In the genomic region with DNA sequence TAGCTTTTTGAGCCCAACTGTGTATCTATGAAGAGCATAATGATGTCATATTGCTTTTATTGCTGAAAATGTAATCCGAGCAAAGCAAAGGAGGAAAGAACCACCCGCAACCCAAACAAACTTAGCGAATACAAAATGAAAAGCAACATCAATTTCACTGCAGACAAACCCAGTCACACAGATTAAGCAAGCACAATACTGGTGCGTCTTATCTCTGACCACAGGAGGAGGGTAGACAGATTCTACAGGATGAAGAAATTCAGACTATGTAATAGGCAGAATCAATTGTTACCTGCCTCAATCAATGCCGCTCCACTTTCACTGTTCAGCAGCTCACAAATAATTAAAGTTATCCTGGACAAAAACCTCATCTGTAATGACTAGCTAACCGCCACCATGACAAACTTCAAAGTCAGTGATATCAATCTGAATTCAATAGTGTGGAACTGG, we compare ENCODE assay signal across 29 cellular contexts.
"Had no signal": no experiment of that assay in that cellular context is flagged by ENCODE, and none has a peak within 500 bp of the region (broad histone marks: within the 10 kb centered on the region; RNA-seq: fewer than 3 reads in every experiment).

No MANE protein-coding gene starts in this region.

- H3K4me1 ChIP-seq: adrenal gland, ascending aorta, gastrocnemius medialis, heart left ventricle, psoas muscle, spleen, suprapubic skin, tibial artery had no signal

- H3K27ac Mint-ChIP-seq: activated naive CD4-positive, alpha-beta T cell treated with anti-CD3 and anti-CD28 coated beads for 36 hours; activated naive CD8-positive, alpha-beta T cell treated with anti-CD3 and anti-CD28 coated beads for 36 hours; activated T-helper 1 cell treated with anti-CD3 and anti-CD28 coated beads, Interleukin-12 subunit alpha, Interleukin-12 subunit beta, Interleukin-2, Interleukin-4 antibody, amounts not matched to agents 30 ng/mL and 10 ng/mL and 1 ng/mL, durations not matched to agents 14 hours and 24 hours and 36 hours; dendritic cell treated with granulocyte-macrophage colony-stimulating factor and Interleukin-4, amounts not matched to agents 40 ng/mL and 50 ng/mL, for 4 days; mesothelial cell of epicardium; naive B cell; nephron progenitor cell; T-helper 2 cell treated with Interferon-gamma antibody and Interleukin-4, amounts not matched to agents 5 μg/mL and 100 μg/mL, for 36 hours had no signal

- H3K36me3 ChIP-seq: adrenal gland, ascending aorta, gastrocnemius medialis, pancreas, tibial artery, WERI-Rb-1 had no signal

- H3K9me3 Mint-ChIP-seq: activated naive CD4-positive, alpha-beta T cell treated with anti-CD3 and anti-CD28 coated beads for 36 hours; activated naive CD8-positive, alpha-beta T cell treated with anti-CD3 and anti-CD28 coated beads for 36 hours; activated T-helper 1 cell treated with anti-CD3 and anti-CD28 coated beads, Interleukin-12 subunit alpha, Interleukin-12 subunit beta, Interleukin-2, Interleukin-4 antibody, amounts not matched to agents 30 ng/mL and 10 ng/mL and 1 ng/mL, durations not matched to agents 14 hours and 24 hours and 36 hours; dendritic cell treated with granulocyte-macrophage colony-stimulating factor and Interleukin-4, amounts not matched to agents 40 ng/mL and 50 ng/mL, for 4 days; mesothelial cell of epicardium; naive B cell; nephron progenitor cell; T-helper 2 cell treated with Interferon-gamma antibody and Interleukin-4, amounts not matched to agents 5 μg/mL and 100 μg/mL, for 36 hours had no signal

- H3K9me3 ChIP-seq: adrenal gland, ascending aorta, gastrocnemius medialis, heart left ventricle, pancreas, psoas muscle, spleen, suprapubic skin, tibial artery had no signal

- ATAC-seq: activated CD4-positive, CD25-positive, alpha-beta regulatory T cell treated with anti-CD3 and anti-CD28 coated beads, Interleukin-2, amount 50 U/mL, for 24 hours; gastrocnemius medialis; heart left ventricle; pancreas; psoas muscle had no signal

- H3K27ac ChIP-seq: adrenal gland, ascending aorta, gastrocnemius medialis, heart left ventricle, pancreas, psoas muscle, spleen, suprapubic skin, tibial artery, WERI-Rb-1 had no signal

- H3K27me3 Mint-ChIP-seq: activated naive CD8-positive, alpha-beta T cell treated with anti-CD3 and anti-CD28 coated beads for 36 hours; dendritic cell treated with granulocyte-macrophage colony-stimulating factor and Interleukin-4, amounts not matched to agents 40 ng/mL and 50 ng/mL, for 4 days; naive B cell had no signal

- H3K4me3 Mint-ChIP-seq: activated naive CD4-positive, alpha-beta T cell treated with anti-CD3 and anti-CD28 coated beads for 36 hours; activated naive CD8-positive, alpha-beta T cell treated with anti-CD3 and anti-CD28 coated beads for 36 hours; activated T-helper 1 cell treated with anti-CD3 and anti-CD28 coated beads, Interleukin-12 subunit alpha, Interleukin-12 subunit beta, Interleukin-2, Interleukin-4 antibody, amounts not matched to agents 30 ng/mL and 10 ng/mL and 1 ng/mL, durations not matched to agents 14 hours and 24 hours and 36 hours; dendritic cell treated with granulocyte-macrophage colony-stimulating factor and Interleukin-4, amounts not matched to agents 40 ng/mL and 50 ng/mL, for 4 days; mesothelial cell of epicardium; naive B cell; nephron progenitor cell; T-helper 2 cell treated with Interferon-gamma antibody and Interleukin-4, amounts not matched to agents 5 μg/mL and 100 μg/mL, for 36 hours had no signal

- H3K36me3 Mint-ChIP-seq: activated naive CD8-positive, alpha-beta T cell treated with anti-CD3 and anti-CD28 coated beads for 36 hours; mesothelial cell of epicardium had no signal

- H3K4me1 Mint-ChIP-seq: activated naive CD8-positive, alpha-beta T cell treated with anti-CD3 and anti-CD28 coated beads for 36 hours; naive B cell; nephron progenitor cell had no signal

- DNase-seq: activated CD4-positive, alpha-beta T cell treated with anti-CD3 and anti-CD28 coated beads for 48 hours; activated CD4-positive, alpha-beta T cell treated with anti-CD3 and anti-CD28 coated beads, Interleukin-2, amount 50 U/mL, for 48 hours; activated CD8-positive, alpha-beta memory T cell treated with anti-CD3 and anti-CD28 coated beads for 24 hours; activated effector memory CD4-positive, alpha-beta T cell treated with anti-CD3 and anti-CD28 coated beads, Interleukin-2, amount 50 U/mL, for 16 hours; activated naive CD4-positive, alpha-beta T cell treated with anti-CD3 and anti-CD28 coated beads for 36 hours; activated naive CD8-positive, alpha-beta T cell treated with anti-CD3 and anti-CD28 coated beads for 36 hours; adrenal gland; central memory CD4-positive, alpha-beta T cell; effector CD4-positive, alpha-beta T cell; gastrocnemius medialis; heart left ventricle; hypothalamus; naive B cell; nephron progenitor cell; nucleus accumbens; pancreas; psoas muscle; spleen; stimulated activated naive CD4-positive, alpha-beta T cell; T-helper 1 cell; tibial artery; WERI-Rb-1 had no signal

- H3K4me3 ChIP-seq: adrenal gland, ascending aorta, gastrocnemius medialis, heart left ventricle, pancreas, psoas muscle, spleen, suprapubic skin, tibial artery had no signal
